Comparison of ENCODE assay signal across 13 cellular contexts in genomic region chr12:11901687-11902524, GRCh38.
A peak's percentile ranks its signal among the peaks of the same experiment; 100 is the strongest.
DNase-seq lines count a peak whose midpoint lies in the region; ATAC-seq, FAIRE-seq and TF ChIP-seq lines count a peak whose summit lies in the region.
"Had no signal": no experiment of that assay in that cellular context is flagged by ENCODE, and none has a peak within 500 bp of the region (broad histone marks: within the 10 kb centered on the region; RNA-seq: fewer than 3 reads in every experiment).

No MANE protein-coding gene starts in this region.

- POLR2A ChIA-PET in GM12878 (lab: Charles Lee), result no interaction called here

- H3K9ac ChIP-seq in GM12878 (ENCODE audit: control insufficient read depth, insufficient read depth, low read length), result no peak overlapping the region; the same call in 1 of the 2 replicates

- H3K4me2 ChIP-seq in GM12878 (ENCODE audit: control insufficient read depth, insufficient read depth), result peak overlapping the region; percentile 72

- CTCF ChIA-PET in GM12878 (lab: Yijun Ruan, JAX), result interaction anchor here (0.9 kb wide), 1 partner anchor 9 kb away, joined by 3 read pairs; no protein-coding TSS in a partner anchor

- RAD21 ChIA-PET in GM12878 (lab: Charles Lee; ENCODE audit: unreplicated experiment), result interaction anchor here (1.3 kb wide), 1 partner anchor 132 kb away, joined by 3 read pairs; no protein-coding TSS in a partner anchor

- peaks cover 20% of the 10 kb centered on the region for H3K4me1 ChIP-seq in GM12878 (ENCODE audit: control insufficient read depth, insufficient read depth, low read length)

- no TSS peak for BruUV-seq in GM12878 (replicated peaks; lab: Mats Ljungman, UMichigan)

- H3K79me2 ChIP-seq in GM12878 (ENCODE audit: control insufficient read depth, insufficient read depth, low read length), result no peaks in the 10 kb centered on the region

- H3K27me3 ChIP-seq in GM12878 (replicated peaks in 1 of 2; ENCODE audit: control insufficient read depth in 2 of 2, insufficient read depth in 2 of 2, low read length in 1 of 2), result no peaks in the 10 kb centered on the region

- DNase-seq in activated T-cell treated with anti-CD3 and anti-CD28 coated beads for 48 hours (ENCODE audit: low read depth), result peak; percentile 51
- no peak for DNase-seq in activated T-cell treated with anti-CD3 and anti-CD28 coated beads for 4 hours
- peak; percentile 79 for DNase-seq in activated CD4-positive, alpha-beta T cell treated with anti-CD3 and anti-CD28 coated beads for 48 hours
- DNase-seq in GM12878 (ENCODE audit: low read depth, low spot score), result no peak
- peak; percentile 65 for DNase-seq in stimulated activated naive CD8-positive, alpha-beta T cell treated with anti-CD3 and anti-CD28 coated beads, Interleukin-15, Interleukin-2, amounts not matched to agents 100 U/mL and 50 U/mL, for 24 hours
- DNase-seq in COLO829 (ENCODE audit: low spot score), result no peak
- no peak for DNase-seq in foreskin melanocyte
- DNase-seq in NCI-H748 (lab: John Stamatoyannopoulos, UW; ENCODE audit: unreplicated experiment), result no peak
- DNase-seq: ACHN, DMS79 treated with DMSO at 0.1 percent for 48 hours, mesendoderm, NCI-H226, SHP77 treated with DMSO at 0.1 percent for 48 hours had no signal

- FAIRE-seq in GM12878 (lab: Jason Lieb, UNC), result no peak

- H4K20me1 ChIP-seq in GM12878 (ENCODE audit: control insufficient read depth, insufficient read depth), result no peaks in the 10 kb centered on the region

- peak overlapping the region; percentile 40 for H2AFZ ChIP-seq in GM12878 (ENCODE audit: control insufficient read depth, low read depth, low read length)

- SMC1A ChIA-PET in GM12878 (lab: Charles Lee; ENCODE audit: uncharacterized antibody, unreplicated experiment), result no interaction called here

- H3K27ac ChIP-seq in GM12878 (ENCODE audit: control insufficient read depth, insufficient read depth), result peak overlapping the region; percentile 23

- no peak for TF ChIP-seq RAD21 in GM12878 (IDR thresholded peaks at IDR 0.05; ENCODE audit: insufficient read depth, low read depth, low read length)

- 39% methylated on average over 9 of the region's 9 CpGs for WGBS in GM12878 (ENCODE audit: insufficient coverage, insufficient replicate concordance, low lambda C conversion rate, missing lambda C conversion rate)

- in situ Hi-C loops in GM12878 (cut with MboI), result no loop called here

- no peak for TF ChIP-seq CTCF in GM12878 (IDR thresholded peaks at IDR 0.05 in 2 of 3, conservative IDR thresholded peaks at IDR 0.05 in 1 of 3; ENCODE audit: control insufficient read depth in 2 of 3, extremely low read depth in 1 of 3, insufficient read depth in 1 of 3, low read depth in 3 of 3, low read length in 3 of 3)

- peak overlapping the region; percentile 37; the same call in 1 of the 2 replicates for H3K4me3 ChIP-seq in GM12878

- no peak for TF ChIP-seq EP300 in GM12878 (IDR thresholded peaks at IDR 0.05; ENCODE audit: borderline replicate concordance in 1 of 2, control insufficient read depth in 1 of 2, low read depth in 2 of 2, low read length in 2 of 2)

- TF ChIP-seq POLR2A in GM12878 (IDR thresholded peaks at IDR 0.05; ENCODE audit: low read depth, low read length), result no peak

- H3K36me3 ChIP-seq in GM12878 (ENCODE audit: control insufficient read depth in 2 of 2, insufficient read depth in 2 of 2, low read length in 1 of 2), result no peaks in the 10 kb centered on the region

- intact Hi-C loops in GM12878 (cut with micrococcal nuclease; ENCODE audit: unreplicated experiment), result loop anchor here (5.0 kb wide), 1 partner anchor 105 kb away; no protein-coding TSS in a partner anchor

- peaks cover under 1% of the 10 kb centered on the region; the same call in 1 of the 3 replicates for H3K9me3 ChIP-seq in GM12878 (replicated peaks; ENCODE audit: control insufficient read depth, insufficient read depth, low read length)

- ATAC-seq in GM12878, result peak; percentile 63
- peak; percentile 87 for ATAC-seq in stimulated activated naive CD8-positive, alpha-beta T cell treated with anti-CD3 and anti-CD28 coated beads, Interleukin-15, Interleukin-2, amounts not matched to agents 100 U/mL and 50 U/mL, for 24 hours

TF ChIP-seq in GM12878, 131 proteins besides CTCF, POLR2A, EP300 and RAD21 (continues in another document):
- TF ChIP-seq HCFC1 (IDR thresholded peaks at IDR 0.05; ENCODE audit: low read length) (no peak), RUNX3 (IDR thresholded peaks at IDR 0.05; ENCODE audit: low read length) (peak; percentile 36; the same call in 1 of the 2 replicates), ATF7 (IDR thresholded peaks at IDR 0.05; ENCODE audit: low read depth) (no peak), BCL11A (IDR thresholded peaks at IDR 0.05; ENCODE audit: low read depth, low read length) (no peak), SUZ12 (IDR thresholded peaks at IDR 0.05; ENCODE audit: unreplicated experiment) (no peak), CHD4 (IDR thresholded peaks at IDR 0.05) (no peak), NRF1 (conservative IDR thresholded peaks at IDR 0.05; ENCODE audit: low read depth, low read length) (no peak), ASH2L (IDR thresholded peaks at IDR 0.05; ENCODE audit: borderline replicate concordance, low read depth) (no peak), ZNF384 (IDR thresholded peaks at IDR 0.05; ENCODE audit: borderline replicate concordance, low read depth, low read length) (no peak), MAX (IDR thresholded peaks at IDR 0.05; ENCODE audit: low read depth, low read length) (no peak), ZBTB4 (CRISPR knock-in tag; IDR thresholded peaks at IDR 0.05) (no peak), JUND (IDR thresholded peaks at IDR 0.05; ENCODE audit: low read depth, low read length) (no peak), NBN (IDR thresholded peaks at IDR 0.05) (no peak)
- TF ChIP-seq, protein P1, sequence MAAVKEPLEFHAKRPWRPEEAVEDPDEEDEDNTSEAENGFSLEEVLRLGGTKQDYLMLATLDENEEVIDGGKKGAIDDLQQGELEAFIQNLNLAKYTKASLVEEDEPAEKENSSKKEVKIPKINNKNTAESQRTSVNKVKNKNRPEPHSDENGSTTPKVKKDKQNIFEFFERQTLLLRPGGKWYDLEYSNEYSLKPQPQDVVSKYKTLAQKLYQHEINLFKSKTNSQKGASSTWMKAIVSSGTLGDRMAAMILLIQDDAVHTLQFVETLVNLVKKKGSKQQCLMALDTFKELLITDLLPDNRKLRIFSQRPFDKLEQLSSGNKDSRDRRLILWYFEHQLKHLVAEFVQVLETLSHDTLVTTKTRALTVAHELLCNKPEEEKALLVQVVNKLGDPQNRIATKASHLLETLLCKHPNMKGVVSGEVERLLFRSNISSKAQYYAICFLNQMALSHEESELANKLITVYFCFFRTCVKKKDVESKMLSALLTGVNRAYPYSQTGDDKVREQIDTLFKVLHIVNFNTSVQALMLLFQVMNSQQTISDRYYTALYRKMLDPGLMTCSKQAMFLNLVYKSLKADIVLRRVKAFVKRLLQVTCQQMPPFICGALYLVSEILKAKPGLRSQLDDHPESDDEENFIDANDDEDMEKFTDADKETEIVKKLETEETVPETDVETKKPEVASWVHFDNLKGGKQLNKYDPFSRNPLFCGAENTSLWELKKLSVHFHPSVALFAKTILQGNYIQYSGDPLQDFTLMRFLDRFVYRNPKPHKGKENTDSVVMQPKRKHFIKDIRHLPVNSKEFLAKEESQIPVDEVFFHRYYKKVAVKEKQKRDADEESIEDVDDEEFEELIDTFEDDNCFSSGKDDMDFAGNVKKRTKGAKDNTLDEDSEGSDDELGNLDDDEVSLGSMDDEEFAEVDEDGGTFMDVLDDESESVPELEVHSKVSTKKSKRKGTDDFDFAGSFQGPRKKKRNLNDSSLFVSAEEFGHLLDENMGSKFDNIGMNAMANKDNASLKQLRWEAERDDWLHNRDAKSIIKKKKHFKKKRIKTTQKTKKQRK (IDR thresholded peaks at IDR 0.05; ENCODE audit: low read depth, low read length), result no peak

Comparison
In these comparisons a context has a peak if more than half of its experiments do, and no peak if none do; other contexts are left out.
1. DNase-seq: peak in activated T-cell treated with anti-CD3 and anti-CD28 coated beads for 48 hours (single experiment), activated CD4-positive, alpha-beta T cell treated with anti-CD3 and anti-CD28 coated beads for 48 hours (single experiment) and stimulated activated naive CD8-positive, alpha-beta T cell treated with anti-CD3 and anti-CD28 coated beads, Interleukin-15, Interleukin-2, amounts not matched to agents 100 U/mL and 50 U/mL, for 24 hours (single experiment); none in activated T-cell treated with anti-CD3 and anti-CD28 coated beads for 4 hours (single experiment), GM12878 (single experiment), COLO829 (single experiment), foreskin melanocyte (single experiment) and NCI-H748 (single experiment).